Comparison of ENCODE assay signal across 1 cellular context in genomic region chr3:31979006-31979697, GRCh38.
TF ChIP-seq lines count a peak whose summit lies in the region.

No MANE protein-coding gene starts in this region.

TF ChIP-seq in GM12878, 131 proteins besides CTCF, POLR2A, EP300 and RAD21 (continued from another document and continues in another):
- no peak for TF ChIP-seq SREBF1 (IDR thresholded peaks at IDR 0.05; ENCODE audit: low read length)
- no peak for TF ChIP-seq PKNOX1 (IDR thresholded peaks at IDR 0.05)
- TF ChIP-seq SPI1 (IDR thresholded peaks at IDR 0.05; ENCODE audit: borderline replicate concordance, insufficient read depth, low read depth, low read length) = no peak
- peak; percentile 83; the same call in 1 of the 2 replicates for TF ChIP-seq MEF2A (IDR thresholded peaks at IDR 0.05; ENCODE audit: insufficient read depth, low read depth, low read length)
- TF ChIP-seq MYB (IDR thresholded peaks at IDR 0.05; ENCODE audit: borderline replicate concordance, low read depth, low read length) = no peak
- TF ChIP-seq IRF3 (IDR thresholded peaks at IDR 0.05) = no peak
- no peak for TF ChIP-seq NR2F1 (conservative IDR thresholded peaks at IDR 0.05)
- TF ChIP-seq ZSCAN29 (IDR thresholded peaks at IDR 0.05) = no peak
- TF ChIP-seq BHLHE40 (IDR thresholded peaks at IDR 0.05; ENCODE audit: borderline replicate concordance in 1 of 2, low read depth in 2 of 2, low read length in 1 of 2) = no peak
- TF ChIP-seq ZNF274 (IDR thresholded peaks at IDR 0.05; ENCODE audit: insufficient read depth, insufficient read length) = no peak
- TF ChIP-seq STAT1 (conservative IDR thresholded peaks at IDR 0.05) = no peak
- TF ChIP-seq CEBPB (IDR thresholded peaks at IDR 0.05; ENCODE audit: borderline replicate concordance in 1 of 2, low read depth in 2 of 2, low read length in 2 of 2) = no peak
- no peak for TF ChIP-seq CHD2 (IDR thresholded peaks at IDR 0.05; ENCODE audit: borderline replicate concordance, low read depth, low read length)
- TF ChIP-seq SMARCA5 (IDR thresholded peaks at IDR 0.05) = no peak
- TF ChIP-seq SIX5 (IDR thresholded peaks at IDR 0.05; ENCODE audit: low read depth, low read length, severe bottlenecking) = no peak
- TF ChIP-seq MEF2B (IDR thresholded peaks at IDR 0.05; ENCODE audit: partially characterized antibody, poor library complexity, severe bottlenecking) = peak; percentile 42
- TF ChIP-seq WRNIP1 (IDR thresholded peaks at IDR 0.05; ENCODE audit: borderline replicate concordance, low read depth, low read length) = no peak
- no peak for TF ChIP-seq SRF (IDR thresholded peaks at IDR 0.05; ENCODE audit: low read depth in 2 of 2, low read length in 2 of 2)
- TF ChIP-seq ATF7 (IDR thresholded peaks at IDR 0.05; ENCODE audit: low read depth) = peak; percentile 18; the same call in 1 of the 2 replicates
- no peak for TF ChIP-seq RELB (IDR thresholded peaks at IDR 0.05; ENCODE audit: low read depth)
- TF ChIP-seq STAT3 (IDR thresholded peaks at IDR 0.05; ENCODE audit: low read depth, low read length) = no peak
- no peak for TF ChIP-seq E2F4 (IDR thresholded peaks at IDR 0.05; ENCODE audit: low read depth, low read length)
- TF ChIP-seq FOXK2 (IDR thresholded peaks at IDR 0.05) = no peak
- TF ChIP-seq CBFB (IDR thresholded peaks at IDR 0.05; ENCODE audit: low read depth) = no peak
- no peak for TF ChIP-seq ZZZ3 (IDR thresholded peaks at IDR 0.05; ENCODE audit: control insufficient read depth, insufficient read length, low read depth)
- TF ChIP-seq E4F1 (IDR thresholded peaks at IDR 0.05; ENCODE audit: borderline replicate concordance, partially characterized antibody) = no peak
- TF ChIP-seq IKZF1 (conservative IDR thresholded peaks at IDR 0.05) = peak; percentile 56
- TF ChIP-seq CHD1 (IDR thresholded peaks at IDR 0.05; ENCODE audit: low read depth, low read length) = no peak
- TF ChIP-seq HDAC2 (IDR thresholded peaks at IDR 0.05) = no peak
- no peak for TF ChIP-seq HSF1 (IDR thresholded peaks at IDR 0.05; ENCODE audit: low read depth, low read length)
- TF ChIP-seq SP1 (IDR thresholded peaks at IDR 0.05; ENCODE audit: low read depth, low read length) = no peak
- TF ChIP-seq ZNF622 (IDR thresholded peaks at IDR 0.05) = no peak
- no peak for TF ChIP-seq RAD51 (IDR thresholded peaks at IDR 0.05)
- no peak for TF ChIP-seq NR2C1 (IDR thresholded peaks at IDR 0.05)
- no peak for TF ChIP-seq PAX8 (IDR thresholded peaks at IDR 0.05)
- TF ChIP-seq ZBTB40 (IDR thresholded peaks at IDR 0.05; ENCODE audit: borderline replicate concordance) = no peak
- no peak for TF ChIP-seq ZNF592 (IDR thresholded peaks at IDR 0.05)
- TF ChIP-seq ZNF24 (IDR thresholded peaks at IDR 0.05) = no peak
- TF ChIP-seq ZNF687 (IDR thresholded peaks at IDR 0.05) = no peak
- TF ChIP-seq MTA2 (IDR thresholded peaks at IDR 0.05; ENCODE audit: low read depth) = peak; percentile 80
- no peak for TF ChIP-seq RB1 (IDR thresholded peaks at IDR 0.05; ENCODE audit: borderline replicate concordance)
- TF ChIP-seq FOXM1 (IDR thresholded peaks at IDR 0.05; ENCODE audit: low read depth, low read length) = peak; percentile 71
- no peak for TF ChIP-seq POLR2AphosphoS2 (IDR thresholded peaks at IDR 0.05; ENCODE audit: low read depth, low read length)
